ENCODE assay signal across 7 cellular contexts in the genomic region with DNA sequence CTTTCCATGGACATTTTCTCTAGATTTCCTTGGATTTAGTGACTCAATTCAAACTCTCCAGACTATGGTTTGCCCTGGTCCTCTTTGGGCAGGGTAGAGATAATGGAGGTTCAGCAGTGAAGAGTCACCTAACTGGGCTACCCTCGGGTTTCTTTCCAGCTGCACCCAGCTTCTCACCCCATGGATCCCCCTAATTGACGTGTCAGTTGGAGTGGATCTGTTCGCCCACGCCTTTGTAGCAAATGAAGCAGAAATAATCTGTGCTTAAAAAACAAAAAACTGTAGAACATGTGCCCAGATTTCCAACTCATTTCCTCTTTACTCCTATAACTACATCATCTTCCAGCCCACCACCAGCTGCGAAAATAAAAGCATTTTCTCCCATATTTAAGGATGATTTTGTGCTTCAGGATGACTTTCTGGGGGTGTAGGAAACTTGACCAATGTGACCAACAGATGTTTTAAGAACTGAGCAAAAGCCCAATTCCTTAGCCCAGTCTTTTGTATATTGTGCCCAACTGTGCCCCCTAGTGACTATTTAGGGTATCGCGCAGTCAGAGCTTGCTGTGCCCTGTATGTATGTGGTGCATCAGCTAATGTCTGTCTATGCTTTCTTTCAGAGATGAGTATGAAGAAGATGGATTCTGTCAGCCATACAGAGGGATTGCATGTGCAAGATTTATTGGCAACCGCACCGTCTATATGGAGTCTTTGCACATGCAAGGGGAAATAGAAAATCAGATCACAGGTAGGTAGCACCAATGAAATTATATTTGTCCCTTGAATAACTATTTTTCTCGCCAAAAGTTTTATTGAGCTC.
DNase-seq lines count a peak whose midpoint lies in the region; ATAC-seq, FAIRE-seq and TF ChIP-seq lines count a peak whose summit lies in the region.

No MANE protein-coding gene starts in this region.

- peaks cover 4% of the 10 kb centered on the region for H3K36me3 Mint-ChIP-seq in MCF 10A (ENCODE audit: insufficient read depth, unreplicated experiment)

- H3K27me3 Mint-ChIP-seq in MCF 10A (ENCODE audit: insufficient read depth, unreplicated experiment) = no peaks in the 10 kb centered on the region

- POLR2A ChIA-PET in MCF 10A (lab: Yijun Ruan, JAX) = interaction anchor here (0.6 to 2.7 kb wide), 14 partner anchors 16 to 463 kb away, joined by 3 to 20 read pairs (median 6); a partner anchor contains a TSS

- peak; percentile 71 to 75 for DNase-seq in NCI-H2081 (lab: John Stamatoyannopoulos, UW)
- peak; percentile 57 for DNase-seq in UCSD-AML1 (lab: John Stamatoyannopoulos, UW; ENCODE audit: unreplicated experiment)
- DNase-seq in MCF 10A (ENCODE audit: unreplicated experiment) = peak; percentile 85
- peak; percentile 77 for DNase-seq in stimulated activated CD4-positive, alpha-beta T cell treated with anti-CD3 and anti-CD28 coated beads, Interleukin-15, amount 100 ng/mL, for 24 hours

- TF ChIP-seq CTCF in GM12874 (IDR thresholded peaks at IDR 0.05; ENCODE audit: insufficient read depth, low read depth, low read length) (peak; percentile 87), MCF 10A (IDR thresholded peaks at IDR 0.05; ENCODE audit: unreplicated experiment) (peak; percentile 77)

- peak; percentile 82 for ATAC-seq in HG02852 (IDR thresholded peaks at IDR 0.05; ENCODE audit: unreplicated experiment)

- H3K4me1 Mint-ChIP-seq in MCF 10A (ENCODE audit: insufficient read depth, unreplicated experiment) = peaks cover 23% of the 10 kb centered on the region

- no TSS peak for BruUV-seq in MCF 10A (replicated peaks; lab: Mats Ljungman, UMichigan)

- no peak overlapping the region for H3K4me3 Mint-ChIP-seq in MCF 10A (ENCODE audit: unreplicated experiment)

- CTCF ChIA-PET in MCF 10A (lab: Yijun Ruan, JAX) = interaction anchor here (0.6 to 4.2 kb wide), 78 partner anchors 10 to 1131 kb away, joined by 3 to 72 read pairs (median 4); a partner anchor contains a TSS

- H3K9me3 Mint-ChIP-seq in MCF 10A (ENCODE audit: unreplicated experiment) = no peaks in the 10 kb centered on the region

- H3K27ac Mint-ChIP-seq in MCF 10A (ENCODE audit: low read depth, unreplicated experiment) = peak overlapping the region; percentile 27

- FAIRE-seq in islet of Langerhans (lab: Jason Lieb, UNC) = peak; percentile 70

- intact Hi-C loops in MCF 10A (cut with micrococcal nuclease) = loop anchor here (1.0 to 2.0 kb wide), 8 partner anchors 94 to 522 kb away; no protein-coding TSS in a partner anchor

Comparison
In these comparisons a context has a peak if more than half of its experiments do, and no peak if none do; other contexts are left out.
1. Peak in every context shown above with its lines: DNase-seq and ATAC-seq.